ENCODE assay signal across 8 cellular contexts in genomic region chr9:69421908-69422801, GRCh38.
A peak's percentile ranks its signal among the peaks of the same experiment; 100 is the strongest.
DNase-seq lines count a peak whose midpoint lies in the region; ATAC-seq and TF ChIP-seq lines count a peak whose summit lies in the region.

No MANE protein-coding gene starts in this region.

- intact Hi-C loops in natural killer cell (cut with micrococcal nuclease), result loop anchor here (2.0 to 10.0 kb wide), 6 partner anchors 47 to 1183 kb away; no protein-coding TSS in a partner anchor
- intact Hi-C loops in transverse colon (cut with DNase I; ENCODE audit: low total_unique reads), result loop anchor here (10.0 kb wide), 2 partner anchors 123 to 1193 kb away; no protein-coding TSS in a partner anchor

- in situ Hi-C loops in transverse colon (cut with MboI; ENCODE audit: low pct_ligation_motif_present in 1 of 4, low pct_unique_long_range_greater_than_20kb in 1 of 4, low sequenced_read_pairs in 3 of 4), result loop anchor here in 3 of 4 donors (5.0 to 25.0 kb wide), 4 partner anchors 123 to 490 kb away; no protein-coding TSS in a partner anchor

- DNase-seq in NCI-H1436 (lab: John Stamatoyannopoulos, UW), result peak; percentile 56
- DNase-seq in NCI-H1436 treated with DMSO at 0.1 percent for 48 hours (lab: John Stamatoyannopoulos, UW), result no peak
- DNase-seq in NCI-H748 treated with DMSO at 0.1 percent for 48 hours (lab: John Stamatoyannopoulos, UW), result peak; percentile 64
- peak; percentile 28 for DNase-seq in activated T-cell treated with anti-CD3 and anti-CD28 coated beads, Interleukin-2, amount 50 U/mL, for 1 hour
- DNase-seq in fibroblast of gingiva (ENCODE audit: low read depth), result peak; percentile 45
- no peak for DNase-seq in natural killer cell
- DNase-seq in transverse colon, result peak; percentile 55

- H3K4me3 Mint-ChIP-seq in natural killer cell, result no peak overlapping the region

- peaks cover 0 to 5% of the 10 kb centered on the region in 2 donors for H3K27me3 Mint-ChIP-seq in natural killer cell (ENCODE audit: low read depth in 2 of 2)

- 48 to 56% methylated on average over 5 to 16 of the region's 16 CpGs for WGBS in transverse colon (ENCODE audit: low coverage in 1 of 2), 2 donors

- H3K4me1 ChIP-seq in transverse colon, result no peaks in the 10 kb centered on the region

- H3K4me1 Mint-ChIP-seq in natural killer cell, result no peaks in the 10 kb centered on the region

- H3K27me3 ChIP-seq in transverse colon, result no peaks in the 10 kb centered on the region

- H3K9me3 Mint-ChIP-seq in natural killer cell, result no peaks in the 10 kb centered on the region

- no peaks in the 10 kb centered on the region for H3K36me3 Mint-ChIP-seq in natural killer cell

- H3K27ac ChIP-seq in transverse colon, result no peak overlapping the region

- no peaks in the 10 kb centered on the region for H3K9me3 ChIP-seq in transverse colon

- TF ChIP-seq CTCF in natural killer cell (IDR thresholded peaks at IDR 0.05), result peak; percentile 56
- peak; percentile 76 to 86 (median 79) for TF ChIP-seq CTCF in transverse colon (IDR thresholded peaks at IDR 0.05)

- no peak for TF ChIP-seq EP300 in transverse colon (IDR thresholded peaks at IDR 0.05; ENCODE audit: low read depth)

- H3K36me3 ChIP-seq in transverse colon, result no peaks in the 10 kb centered on the region

- no peak overlapping the region for H3K27ac Mint-ChIP-seq in natural killer cell

- TF ChIP-seq POLR2A in transverse colon (IDR thresholded peaks at IDR 0.05), result no peak

- ATAC-seq in HG03520 (IDR thresholded peaks at IDR 0.05; ENCODE audit: unreplicated experiment), result peak; percentile 51
- peak in 2 of 3 donors; percentile 64 to 75 for ATAC-seq in natural killer cell

- H3K4me3 ChIP-seq in transverse colon, result no peak overlapping the region

Comparison
In these comparisons a context has a peak if more than half of its experiments do, and no peak if none do; other contexts are left out.
1. DNase-seq: peak in NCI-H1436 (single experiment), NCI-H748 treated with DMSO at 0.1 percent for 48 hours (single experiment), activated T-cell treated with anti-CD3 and anti-CD28 coated beads, Interleukin-2, amount 50 U/mL, for 1 hour (single experiment), fibroblast of gingiva (single experiment) and transverse colon (single experiment); none in NCI-H1436 treated with DMSO at 0.1 percent for 48 hours (single experiment) and natural killer cell (single experiment).